6 cellular contexts compared by ENCODE assay signal in the genomic region with DNA sequence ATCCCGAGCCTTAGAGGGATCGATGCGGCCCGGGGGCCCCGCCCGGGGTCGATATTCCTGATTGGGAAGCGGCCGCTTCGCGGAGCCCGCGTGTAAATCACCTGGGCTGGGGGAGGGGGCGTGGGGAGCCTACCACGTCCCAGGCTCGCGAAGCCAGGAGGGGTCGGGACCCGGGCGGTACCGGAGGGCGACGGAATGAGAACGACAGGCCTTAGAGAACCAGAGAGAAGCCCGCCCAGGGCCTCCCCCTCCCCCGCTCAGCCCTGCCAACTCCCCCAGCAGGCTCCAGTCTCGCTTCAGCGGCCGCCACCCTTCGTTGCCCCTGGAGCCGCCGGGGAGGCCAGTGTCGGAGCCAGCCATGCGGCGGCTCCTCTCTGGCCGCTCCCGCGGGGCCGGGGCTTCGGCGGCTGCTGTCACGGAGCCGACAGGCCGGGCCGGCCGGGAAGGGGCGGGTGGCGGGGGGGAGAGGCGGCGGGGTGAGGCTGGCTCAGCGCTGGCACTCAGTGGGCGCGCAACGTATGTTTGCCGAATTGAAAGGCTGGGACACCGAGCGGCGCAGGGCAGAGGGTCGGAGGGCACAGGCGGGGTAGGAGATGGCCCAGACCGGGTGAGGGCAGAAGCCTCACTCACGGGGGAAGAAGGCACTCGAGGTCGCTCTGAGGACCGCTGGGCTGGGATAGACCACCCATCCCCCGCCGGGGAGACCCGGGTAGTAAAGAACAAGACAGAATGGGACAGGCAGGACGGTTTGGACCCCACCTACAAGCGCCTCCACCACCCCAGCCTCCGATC. TPM values are rescaled to one million over a fixed set of nuclear protein-coding genes. Genes with fewer than 3 reads are reported as not detected.
A peak's percentile ranks its signal among the peaks of the same experiment; 100 is the strongest.
DNase-seq lines count a peak whose midpoint lies in the region; ATAC-seq lines count a peak whose summit lies in the region.

No MANE protein-coding gene starts in this region.

- peaks cover 22% of the 10 kb centered on the region for H3K4me1 ChIP-seq in mesodermal cell (ENCODE audit: control insufficient read depth, insufficient read depth, low read length, poor library complexity, severe bottlenecking)

- H3K36me3 Mint-ChIP-seq in activated T-helper 1 cell treated with anti-CD3 and anti-CD28 coated beads, Interleukin-12 subunit alpha, Interleukin-12 subunit beta, Interleukin-2, Interleukin-4 antibody, amounts not matched to agents 30 ng/mL and 10 ng/mL and 1 ng/mL, durations not matched to agents 14 hours and 24 hours and 36 hours (ENCODE audit: low read depth), result no peaks in the 10 kb centered on the region

- no peaks in the 10 kb centered on the region for H3K9me3 Mint-ChIP-seq in activated T-helper 1 cell treated with anti-CD3 and anti-CD28 coated beads, Interleukin-12 subunit alpha, Interleukin-12 subunit beta, Interleukin-2, Interleukin-4 antibody, amounts not matched to agents 30 ng/mL and 10 ng/mL and 1 ng/mL, durations not matched to agents 14 hours and 24 hours and 36 hours

- peak overlapping the region; percentile 32 for H3K4me3 ChIP-seq in mesodermal cell (ENCODE audit: extremely low read depth, insufficient read depth, low read length, poor library complexity, severe bottlenecking)

- H3K4me3 Mint-ChIP-seq in activated T-helper 1 cell treated with anti-CD3 and anti-CD28 coated beads, Interleukin-12 subunit alpha, Interleukin-12 subunit beta, Interleukin-2, Interleukin-4 antibody, amounts not matched to agents 30 ng/mL and 10 ng/mL and 1 ng/mL, durations not matched to agents 14 hours and 24 hours and 36 hours, result peak overlapping the region; percentile 47

- peaks cover 68% of the 10 kb centered on the region for H3K27me3 Mint-ChIP-seq in activated T-helper 1 cell treated with anti-CD3 and anti-CD28 coated beads, Interleukin-12 subunit alpha, Interleukin-12 subunit beta, Interleukin-2, Interleukin-4 antibody, amounts not matched to agents 30 ng/mL and 10 ng/mL and 1 ng/mL, durations not matched to agents 14 hours and 24 hours and 36 hours (ENCODE audit: insufficient read depth)

- no peak overlapping the region for H3K27ac ChIP-seq in mesodermal cell (ENCODE audit: low read depth, low read length, severe bottlenecking)

- ATAC-seq in GM18498 (IDR thresholded peaks at IDR 0.05; ENCODE audit: unreplicated experiment), result no peak

- peak; percentile 68 to 74 (median 74) for DNase-seq in NCI-H1417 (lab: John Stamatoyannopoulos, UW)
- no peak for DNase-seq in NCI-H1417 treated with DMSO at 0.1 percent for 48 hours (lab: John Stamatoyannopoulos, UW)
- no peak for DNase-seq in activated T-helper 1 cell treated with anti-CD3 and anti-CD28 coated beads, Interleukin-12 subunit alpha, Interleukin-12 subunit beta, Interleukin-2, Interleukin-4 antibody, amounts not matched to agents 30 ng/mL and 10 ng/mL and 1 ng/mL, durations not matched to agents 14 hours and 24 hours and 36 hours (ENCODE audit: low spot score)
- no peak for DNase-seq in effector CD8-positive, alpha-beta T cell (lab: John Stamatoyannopoulos, UW)

- H3K9me3 ChIP-seq in mesodermal cell (ENCODE audit: control insufficient read depth, low read length), result no peaks in the 10 kb centered on the region

- H3K27ac Mint-ChIP-seq in activated T-helper 1 cell treated with anti-CD3 and anti-CD28 coated beads, Interleukin-12 subunit alpha, Interleukin-12 subunit beta, Interleukin-2, Interleukin-4 antibody, amounts not matched to agents 30 ng/mL and 10 ng/mL and 1 ng/mL, durations not matched to agents 14 hours and 24 hours and 36 hours, result no peak overlapping the region

- peaks cover 25% of the 10 kb centered on the region for H3K4me1 Mint-ChIP-seq in activated T-helper 1 cell treated with anti-CD3 and anti-CD28 coated beads, Interleukin-12 subunit alpha, Interleukin-12 subunit beta, Interleukin-2, Interleukin-4 antibody, amounts not matched to agents 30 ng/mL and 10 ng/mL and 1 ng/mL, durations not matched to agents 14 hours and 24 hours and 36 hours (ENCODE audit: low read depth)

- intact Hi-C loops in activated T-helper 1 cell treated with anti-CD3 and anti-CD28 coated beads, Interleukin-12 subunit alpha, Interleukin-12 subunit beta, Interleukin-2, Interleukin-4 antibody, amounts not matched to agents 30 ng/mL and 10 ng/mL and 1 ng/mL, durations not matched to agents 14 hours and 24 hours and 36 hours (cut with micrococcal nuclease), result no loop called here

- WGBS in mesodermal cell (ENCODE audit: insufficient coverage in 2 of 2), 2 experiments, result 1% methylated on average over 31 to 33 of the region's 71 CpGs

- H3K36me3 ChIP-seq in mesodermal cell (ENCODE audit: control insufficient read depth, insufficient read depth, low read length), result no peaks in the 10 kb centered on the region

RNA-seq across cellular contexts. Expression of a gene that starts 1.4 kb away (rescaled TPM):
- 0.16 TPM in 1 of 2 replicates, not detected in the other for total RNA-seq in activated T-helper 1 cell treated with anti-CD3 and anti-CD28 coated beads, Interleukin-12 subunit alpha, Interleukin-12 subunit beta, Interleukin-2, Interleukin-4 antibody, amounts not matched to agents 30 ng/mL and 10 ng/mL and 1 ng/mL, durations not matched to agents 14 hours and 24 hours and 36 hours
- 1.9 TPM for polyA plus RNA-seq in mesodermal cell (2013, experiment 1 of 2)
- polyA plus RNA-seq in mesodermal cell (2013, experiment 2 of 2), result 1.3 TPM

RNA-seq across cellular contexts. Expression of a gene that starts 8.3 kb away (rescaled TPM):
- total RNA-seq in activated T-helper 1 cell treated with anti-CD3 and anti-CD28 coated beads, Interleukin-12 subunit alpha, Interleukin-12 subunit beta, Interleukin-2, Interleukin-4 antibody, amounts not matched to agents 30 ng/mL and 10 ng/mL and 1 ng/mL, durations not matched to agents 14 hours and 24 hours and 36 hours, result not detected in 2 replicates
- polyA plus RNA-seq in mesodermal cell (2013, experiment 1 of 2), result 6.8 TPM
- polyA plus RNA-seq in mesodermal cell (2013, experiment 2 of 2), result 3.4 TPM

RNA-seq across cellular contexts. Expression of a gene that starts 22.0 kb away (rescaled TPM):
- total RNA-seq in activated T-helper 1 cell treated with anti-CD3 and anti-CD28 coated beads, Interleukin-12 subunit alpha, Interleukin-12 subunit beta, Interleukin-2, Interleukin-4 antibody, amounts not matched to agents 30 ng/mL and 10 ng/mL and 1 ng/mL, durations not matched to agents 14 hours and 24 hours and 36 hours, result 11.6 and 12.0 TPM in 2 replicates
- 40.7 TPM for polyA plus RNA-seq in mesodermal cell (2013, experiment 1 of 2)
- polyA plus RNA-seq in mesodermal cell (2013, experiment 2 of 2), result 43.5 TPM

RNA-seq across cellular contexts. Expression of a gene that starts 22.2 kb away (rescaled TPM):
- 46.0 TPM in 2 replicates for total RNA-seq in activated T-helper 1 cell treated with anti-CD3 and anti-CD28 coated beads, Interleukin-12 subunit alpha, Interleukin-12 subunit beta, Interleukin-2, Interleukin-4 antibody, amounts not matched to agents 30 ng/mL and 10 ng/mL and 1 ng/mL, durations not matched to agents 14 hours and 24 hours and 36 hours
- polyA plus RNA-seq in mesodermal cell (2013, experiment 1 of 2), result 49.4 TPM
- polyA plus RNA-seq in mesodermal cell (2013, experiment 2 of 2), result 48.8 TPM

RNA-seq across cellular contexts. Expression of a gene that starts 50.3 kb away (rescaled TPM):
- 0.20 TPM in 1 of 2 replicates, not detected in the other for total RNA-seq in activated T-helper 1 cell treated with anti-CD3 and anti-CD28 coated beads, Interleukin-12 subunit alpha, Interleukin-12 subunit beta, Interleukin-2, Interleukin-4 antibody, amounts not matched to agents 30 ng/mL and 10 ng/mL and 1 ng/mL, durations not matched to agents 14 hours and 24 hours and 36 hours
- 17.1 TPM for polyA plus RNA-seq in mesodermal cell (2013, experiment 1 of 2)
- 20.9 TPM for polyA plus RNA-seq in mesodermal cell (2013, experiment 2 of 2)

Comparison
In these comparisons a context has a peak if more than half of its experiments do, and no peak if none do; other contexts are left out.
1. DNase-seq: peak in NCI-H1417 (3 of 3); none in NCI-H1417 treated with DMSO at 0.1 percent for 48 hours (single experiment), activated T-helper 1 cell treated with anti-CD3 and anti-CD28 coated beads, Interleukin-12 subunit alpha, Interleukin-12 subunit beta, Interleukin-2, Interleukin-4 antibody, amounts not matched to agents 30 ng/mL and 10 ng/mL and 1 ng/mL, durations not matched to agents 14 hours and 24 hours and 36 hours (single experiment) and effector CD8-positive, alpha-beta T cell (single experiment).